ENCODE assay signal across 14 cellular contexts in the genomic region with DNA sequence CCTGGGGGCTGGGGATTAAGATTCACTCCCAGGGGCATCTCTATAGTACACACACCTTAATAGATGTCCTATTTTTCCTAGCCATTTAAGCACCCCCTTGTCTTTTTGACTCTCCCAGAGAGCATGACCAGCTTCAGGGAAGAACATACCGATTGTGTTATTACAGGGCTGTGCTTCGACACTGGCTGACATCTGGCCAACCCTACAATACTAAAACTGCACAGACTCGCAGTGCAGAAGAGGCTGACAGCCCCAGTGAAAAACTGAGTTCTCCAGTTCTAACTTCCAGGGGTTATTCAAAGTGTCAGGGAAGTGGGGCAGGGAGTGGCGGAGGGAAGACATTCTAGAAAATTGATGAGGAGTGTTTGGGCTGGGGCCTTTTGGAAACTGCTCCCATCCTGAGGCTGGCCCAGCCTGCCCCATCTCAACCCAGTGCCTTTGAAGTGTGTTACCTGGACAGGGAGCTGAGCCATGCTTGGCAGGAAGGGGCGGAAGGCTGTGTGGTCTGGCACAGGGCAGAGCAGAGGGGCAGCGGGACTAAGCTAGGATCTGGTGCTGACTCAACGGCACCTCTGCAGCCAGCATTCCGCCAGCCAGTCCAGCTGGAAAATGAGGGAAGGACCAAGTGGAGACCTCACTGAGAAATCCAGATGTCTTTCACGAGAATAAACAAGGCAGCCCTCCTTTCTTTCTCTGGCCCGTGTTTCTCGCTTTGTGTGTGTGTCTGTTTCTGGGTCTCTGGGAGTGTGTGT. TPM values are rescaled to one million over a fixed set of nuclear protein-coding genes. Genes with fewer than 3 reads are reported as not detected.
DNase-seq lines count a peak whose midpoint lies in the region; ATAC-seq and TF ChIP-seq lines count a peak whose summit lies in the region.
"Had no signal": no experiment of that assay in that cellular context is flagged by ENCODE, and none has a peak within 500 bp of the region (broad histone marks: within the 10 kb centered on the region; RNA-seq: fewer than 3 reads in every experiment).

No MANE protein-coding gene starts in this region.

- no peaks in the 10 kb centered on the region for H4K20me1 ChIP-seq in fibroblast of lung (ENCODE audit: control insufficient read depth, extremely low read depth, insufficient read depth, low read length)

- no peak overlapping the region for H3K4me3 ChIP-seq in fibroblast of lung (replicated peaks in 1 of 4; ENCODE audit: control extremely low read depth in 1 of 4, insufficient read depth in 1 of 4, low read depth in 3 of 4, low read length in 4 of 4)
- no peak overlapping the region for H3K4me3 ChIP-seq in thyroid gland (replicated peaks in 1 of 3)

- no peak overlapping the region for H3K9ac ChIP-seq in fibroblast of lung (ENCODE audit: insufficient read depth, low read length)

- H3K36me3 ChIP-seq in fibroblast of lung (ENCODE audit: control insufficient read depth, insufficient read depth, low read length) (no peaks in the 10 kb centered on the region), thyroid gland (no peaks in the 10 kb centered on the region)

- no peaks in the 10 kb centered on the region for H3K27me3 ChIP-seq in fibroblast of lung (ENCODE audit: control insufficient read depth, insufficient read depth, low read length)
- H3K27me3 ChIP-seq in thyroid gland = no peaks in the 10 kb centered on the region

- H2AFZ ChIP-seq in fibroblast of lung (ENCODE audit: low read length) = peak overlapping the region; percentile 18

- no peaks in the 10 kb centered on the region for H3K79me2 ChIP-seq in fibroblast of lung (ENCODE audit: control insufficient read depth, insufficient read depth, low read length)

- H3K4me1 ChIP-seq in fibroblast of lung (ENCODE audit: control insufficient read depth, extremely low read depth, insufficient read depth, low read length) (peaks cover 14% of the 10 kb centered on the region), thyroid gland (peaks cover 36 to 42% of the 10 kb centered on the region in 2 donors)

- ATAC-seq in GM18873 (IDR thresholded peaks at IDR 0.05; ENCODE audit: low FRiP score, unreplicated experiment) (no peak), GM21447 (IDR thresholded peaks at IDR 0.05; ENCODE audit: unreplicated experiment) (no peak)

- 63 to 70% methylated on average over 11 of the region's 11 CpGs for WGBS in thyroid gland, 2 donors

- H3K27ac ChIP-seq in fibroblast of lung (ENCODE audit: insufficient read depth, low read length) (peak overlapping the region; percentile 40), thyroid gland (peak overlapping the region; percentile 33 to 81 (median 70))
- H3K27ac ChIP-seq: epithelial cell of prostate had no signal

- intact Hi-C loops in thyroid gland (cut with DNase I) (no loop called here), posterior vena cava (cut with DNase I) (no loop called here)

- H3K4me2 ChIP-seq in fibroblast of lung (ENCODE audit: extremely low read depth, insufficient read depth, low read length) = peak overlapping the region; percentile 66

- TF ChIP-seq CTCF in fibroblast of lung (conservative IDR thresholded peaks at IDR 0.05 in 1 of 2, IDR thresholded peaks at IDR 0.05 in 1 of 2; ENCODE audit: low read depth in 1 of 2, low read length in 2 of 2) = no peak
- no peak for TF ChIP-seq CTCF in thyroid gland (IDR thresholded peaks at IDR 0.05)

- peak; percentile 43 for DNase-seq in RPMI7951 (ENCODE audit: low read depth)
- peak; percentile 72 to 88 for DNase-seq in fibroblast of lung (ENCODE audit: low read depth in 2 of 2)
- peak; percentile 38 for DNase-seq in mucosa of gallbladder (ENCODE audit: low spot score)
- DNase-seq in thyroid gland = peak; percentile 61 to 66
- DNase-seq in pons (ENCODE audit: low spot score) = no peak
- no peak for DNase-seq in posterior vena cava (ENCODE audit: low spot score)
- DNase-seq: amygdala, Karpas-422, kidney glomerular epithelial cell, OCI-M1, retina had no signal

- H3K9me3 ChIP-seq in fibroblast of lung (ENCODE audit: control insufficient read depth, insufficient read depth, low read depth, low read length) = no peaks in the 10 kb centered on the region
- H3K9me3 ChIP-seq in thyroid gland = no peaks in the 10 kb centered on the region

- no peak for TF ChIP-seq POLR2A in thyroid gland (IDR thresholded peaks at IDR 0.05)

RNA-seq across cellular contexts. Expression of a gene that starts 15.4 kb away (rescaled TPM):
- total RNA-seq in RPMI7951 (2014; rRNA removed; shearing (Covaris generic)) = 22.4 and 25.0 TPM in 2 replicates
- 783 and 1,100 TPM in 2 replicates for total RNA-seq in fibroblast of lung
- polyA plus RNA-seq in fibroblast of lung = 712 and 2,607 TPM in 2 replicates
- polyA plus RNA-seq in fibroblast of lung (2012) = 532 and 2,380 TPM in 2 replicates
- 654 and 2,537 TPM in 2 replicates for polyA minus RNA-seq in fibroblast of lung (ENCODE audit: low replicate concordance)
- total RNA-seq in mucosa of gallbladder = 246 TPM
- total RNA-seq in thyroid gland = 1,000 to 10,000 TPM in 1 of 4 donors, 100 to 1,000 TPM in 3; 704 to 1,519 (median 952) TPM
- 1,000 to 10,000 TPM in 1 of 2 donors, 100 to 1,000 TPM in 1; 466 to 1,458 TPM for total RNA-seq in posterior vena cava

Comparison
In these comparisons a context has a peak if more than half of its experiments do, and no peak if none do; other contexts are left out.
1. DNase-seq: peak in RPMI7951 (single experiment), fibroblast of lung (2 of 2), mucosa of gallbladder (single experiment) and thyroid gland (2 of 2); none in pons (single experiment) and posterior vena cava (single experiment).